In the genomic region with DNA sequence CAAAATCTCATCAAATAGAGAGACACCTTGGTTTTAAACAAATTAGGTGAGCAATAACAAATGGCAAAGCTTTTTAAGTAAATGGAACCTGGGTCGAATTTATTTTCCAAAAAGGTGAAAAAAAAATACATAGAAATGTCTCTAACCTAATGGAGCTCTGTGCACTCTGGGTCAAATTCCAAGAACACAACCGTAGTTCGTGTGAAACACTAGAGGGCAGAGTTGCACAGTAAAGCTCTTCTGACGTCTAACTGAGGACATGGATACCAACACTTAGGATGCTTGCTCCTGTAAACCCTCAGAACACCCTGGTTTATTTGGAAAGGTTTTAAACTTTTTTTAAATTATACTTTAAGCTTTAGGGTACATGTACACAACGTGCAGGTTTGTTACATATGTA, we compare ENCODE assay signal across 8 cellular contexts. TPM values are rescaled to one million over a fixed set of nuclear protein-coding genes. Genes with fewer than 3 reads are reported as not detected.
DNase-seq lines count a peak whose midpoint lies in the region; ATAC-seq and TF ChIP-seq lines count a peak whose summit lies in the region.

No MANE protein-coding gene starts in this region.

- H3K4me3 ChIP-seq in WI38 (ENCODE audit: low read depth, low read length), result no peak overlapping the region
- H3K4me3 ChIP-seq in right atrium auricular region, result no peak overlapping the region
- H3K4me3 ChIP-seq in lower leg skin (ENCODE audit: low read depth, poor library complexity, severe bottlenecking), result no peak overlapping the region

- TF ChIP-seq CTCF in WI38 (IDR thresholded peaks at IDR 0.05; ENCODE audit: low read depth, low read length) (peak; percentile 49; the same call in 1 of the 2 replicates), right atrium auricular region (IDR thresholded peaks at IDR 0.05) (peak; percentile 31 to 71), lower leg skin (IDR thresholded peaks at IDR 0.05) (no peak)

- no peaks in the 10 kb centered on the region for H3K27me3 ChIP-seq in right atrium auricular region

- no peak for TF ChIP-seq POLR2A in lower leg skin (IDR thresholded peaks at IDR 0.05)

- intact Hi-C loops in lower leg skin (cut with DNase I; ENCODE audit: low total_unique reads), result no loop called here

- H3K9me3 Mint-ChIP-seq in stimulated activated naive B cell treated with anti-CD40 and anti-IgM and Interleukin-4, amounts not matched to agents 10 μg/mL and 1 μg/mL and 100 μg/mL, for 72 hours, result peaks cover 0 to 3% of the 10 kb centered on the region in 2 donors

- no peaks in the 10 kb centered on the region for H3K4me1 Mint-ChIP-seq in stimulated activated naive B cell treated with anti-CD40 and anti-IgM and Interleukin-4, amounts not matched to agents 10 μg/mL and 1 μg/mL and 100 μg/mL, for 72 hours

- no peak overlapping the region for H3K4me3 Mint-ChIP-seq in stimulated activated naive B cell treated with anti-CD40 and anti-IgM and Interleukin-4, amounts not matched to agents 10 μg/mL and 1 μg/mL and 100 μg/mL, for 72 hours

- 1% methylated on average over 5 of the region's 5 CpGs for WGBS in lower leg skin, 2 donors

- H3K27ac ChIP-seq in right atrium auricular region, result no peak overlapping the region

- H3K27ac Mint-ChIP-seq in stimulated activated naive B cell treated with anti-CD40 and anti-IgM and Interleukin-4, amounts not matched to agents 10 μg/mL and 1 μg/mL and 100 μg/mL, for 72 hours, result no peak overlapping the region

- no peaks in the 10 kb centered on the region for H3K4me1 ChIP-seq in right atrium auricular region

- ATAC-seq in GM19043 (IDR thresholded peaks at IDR 0.05; ENCODE audit: low read depth, unreplicated experiment) (peak; percentile 90), HG03139 (IDR thresholded peaks at IDR 0.05; ENCODE audit: unreplicated experiment) (peak; percentile 89)
- ATAC-seq in stimulated activated naive B cell treated with anti-CD40 and anti-IgM and Interleukin-4, amounts not matched to agents 10 μg/mL and 1 μg/mL and 100 μg/mL, for 72 hours (replicated peaks), result peak; percentile 79 to 85

- peaks cover 0 to 4% of the 10 kb centered on the region in 2 donors for H3K9me3 ChIP-seq in right atrium auricular region

- no peaks in the 10 kb centered on the region for H3K27me3 Mint-ChIP-seq in stimulated activated naive B cell treated with anti-CD40 and anti-IgM and Interleukin-4, amounts not matched to agents 10 μg/mL and 1 μg/mL and 100 μg/mL, for 72 hours

- H3K36me3 ChIP-seq in right atrium auricular region, result no peaks in the 10 kb centered on the region

- H3K36me3 Mint-ChIP-seq in stimulated activated naive B cell treated with anti-CD40 and anti-IgM and Interleukin-4, amounts not matched to agents 10 μg/mL and 1 μg/mL and 100 μg/mL, for 72 hours, result no peaks in the 10 kb centered on the region

- DNase-seq in DMS 273 treated with DMSO at 0.1 percent for 48 hours (lab: John Stamatoyannopoulos, UW) (peak; percentile 8), NCI-H2196 (lab: John Stamatoyannopoulos, UW; ENCODE audit: unreplicated experiment) (peak; percentile 65), right atrium auricular region (ENCODE audit: low spot score) (no peak), lower leg skin (ENCODE audit: low spot score in 2 of 2) (no peak)
- DNase-seq in stimulated activated naive B cell treated with anti-CD40 and anti-IgM and Interleukin-4, amounts not matched to agents 10 μg/mL and 1 μg/mL and 100 μg/mL, for 72 hours, result no peak

RNA-seq across cellular contexts. Expression of gene MARCHF11, which starts 18.9 kb away (rescaled TPM):
- total RNA-seq in right atrium auricular region, result under 1 TPM; 0.24 to 0.33 TPM
- not detected for total RNA-seq in lower leg skin

Comparison
In these comparisons a context has a peak if more than half of its experiments do, and no peak if none do; other contexts are left out.
1. DNase-seq: peak in DMS 273 treated with DMSO at 0.1 percent for 48 hours (single experiment) and NCI-H2196 (single experiment); none in right atrium auricular region (single experiment), stimulated activated naive B cell treated with anti-CD40 and anti-IgM and Interleukin-4, amounts not matched to agents 10 μg/mL and 1 μg/mL and 100 μg/mL, for 72 hours (single experiment) and lower leg skin (0 of 2).
2. CTCF ChIP-seq: peak in WI38 (single experiment) and right atrium auricular region (2 of 2); none in lower leg skin (0 of 3).
3. Peak in every context shown above with its lines, with median percentiles within 50 percentile points of each other: ATAC-seq.